In genomic region chr9:127763918-127764384, GRCh38 we compare ENCODE assay signal across 9 cellular contexts. TPM values are rescaled to one million over a fixed set of nuclear protein-coding genes. Genes with fewer than 3 reads are reported as not detected.
A peak's percentile ranks its signal among the peaks of the same experiment; 100 is the strongest.
DNase-seq lines count a peak whose midpoint lies in the region; ATAC-seq, FAIRE-seq and TF ChIP-seq lines count a peak whose summit lies in the region.
"Had no signal": no experiment of that assay in that cellular context is flagged by ENCODE, and none has a peak within 500 bp of the region (broad histone marks: within the 10 kb centered on the region; RNA-seq: fewer than 3 reads in every experiment).

No MANE protein-coding gene starts in this region.

- no peaks in the 10 kb centered on the region for H3K27me3 Mint-ChIP-seq in T-helper 1 cell treated with Interleukin-12 subunit alpha and Interleukin-12 subunit beta and Interleukin-4 antibody, amounts not matched to agents 30 μg/mL and 1 μg/mL, for 36 hours (ENCODE audit: low read depth)

- H3K9me3 ChIP-seq in pancreas = no peaks in the 10 kb centered on the region
- H3K9me3 ChIP-seq: ovary had no signal

- H3K36me3 ChIP-seq in pancreas = no peaks in the 10 kb centered on the region
- H3K36me3 ChIP-seq: ovary had no signal

- TF ChIP-seq CTCF in pancreas (IDR thresholded peaks at IDR 0.05) = no peak

- peak overlapping the region; percentile 49 for H3K27ac Mint-ChIP-seq in T-helper 1 cell treated with Interleukin-12 subunit alpha and Interleukin-12 subunit beta and Interleukin-4 antibody, amounts not matched to agents 30 μg/mL and 1 μg/mL, for 36 hours

- DNase-seq in NOMO-1 treated with DMSO at 0.1 percent for 48 hours (lab: John Stamatoyannopoulos, UW; ENCODE audit: unreplicated experiment) = peak; percentile 25
- DNase-seq in NOMO-1 (lab: John Stamatoyannopoulos, UW; ENCODE audit: unreplicated experiment in 2 of 2) = no peak
- DNase-seq in pancreas = peak in 1 of 6 donors; percentile 73
- DNase-seq in NCI-H2227 (lab: John Stamatoyannopoulos, UW; ENCODE audit: unreplicated experiment) = no peak

- no peaks in the 10 kb centered on the region for H3K27me3 ChIP-seq in pancreas
- H3K27me3 ChIP-seq: ovary had no signal

- no peaks in the 10 kb centered on the region for H3K4me1 ChIP-seq in pancreas

- no peak for FAIRE-seq in pancreas (lab: Jason Lieb, UNC)

- peaks cover 51% of the 10 kb centered on the region for H3K4me1 Mint-ChIP-seq in T-helper 1 cell treated with Interleukin-12 subunit alpha and Interleukin-12 subunit beta and Interleukin-4 antibody, amounts not matched to agents 30 μg/mL and 1 μg/mL, for 36 hours (ENCODE audit: low read depth)

- ATAC-seq in esophagus mucosa (peak; percentile 44), pancreas (peak; percentile 44 to 78 (median 63)), HG03139 (IDR thresholded peaks at IDR 0.05; ENCODE audit: unreplicated experiment) (no peak), GM19035 (IDR thresholded peaks at IDR 0.05; ENCODE audit: unreplicated experiment) (no peak)

- intact Hi-C loops in pancreas (cut with DNase I) = no loop called here

- no peak overlapping the region for H3K27ac ChIP-seq in pancreas
- H3K27ac ChIP-seq: ovary had no signal

- peaks cover 57% of the 10 kb centered on the region for H3K36me3 Mint-ChIP-seq in T-helper 1 cell treated with Interleukin-12 subunit alpha and Interleukin-12 subunit beta and Interleukin-4 antibody, amounts not matched to agents 30 μg/mL and 1 μg/mL, for 36 hours (ENCODE audit: low read depth)

- WGBS in pancreas, 2 donors = 44 to 59% methylated on average over 7 of the region's 7 CpGs

- no peak overlapping the region for H3K4me3 Mint-ChIP-seq in T-helper 1 cell treated with Interleukin-12 subunit alpha and Interleukin-12 subunit beta and Interleukin-4 antibody, amounts not matched to agents 30 μg/mL and 1 μg/mL, for 36 hours

- H3K4me3 ChIP-seq in pancreas = no peak overlapping the region
- H3K4me3 ChIP-seq: ovary had no signal

- H3K9me3 Mint-ChIP-seq in T-helper 1 cell treated with Interleukin-12 subunit alpha and Interleukin-12 subunit beta and Interleukin-4 antibody, amounts not matched to agents 30 μg/mL and 1 μg/mL, for 36 hours = no peaks in the 10 kb centered on the region

RNA-seq across cellular contexts. Expression of gene SH2D3C, which starts 14.5 kb away (rescaled TPM):
- total RNA-seq in esophagus mucosa (1.9 TPM), pancreas (1 to 10 TPM; 1.4 to 4.8 (median 1.8) TPM)
- polyA plus RNA-seq in pancreas = 1 to 10 TPM; 6.9 to 7.1 TPM

RNA-seq across cellular contexts. Expression of gene CDK9, which starts 21.9 kb away (rescaled TPM):
- total RNA-seq in esophagus mucosa (38.3 TPM), pancreas (10 to 100 TPM; 33.9 to 58.2 (median 43.9) TPM)
- polyA plus RNA-seq in pancreas = 100 to 1,000 TPM in 1 of 2 donors, 10 to 100 TPM in 1; 73.7 to 119 TPM

RNA-seq across cellular contexts. Expression of gene TOR2A, which starts 28.9 kb away (rescaled TPM):
- total RNA-seq in esophagus mucosa (9.5 TPM), pancreas (1 to 10 TPM; 4.2 to 9.0 (median 5.8) TPM)
- polyA plus RNA-seq in pancreas = 10 to 100 TPM; 10.1 to 17.5 TPM

RNA-seq across cellular contexts. Expression of gene FPGS, which starts 38.7 kb away (rescaled TPM):
- total RNA-seq in esophagus mucosa (28.3 TPM), pancreas (10 to 100 TPM; 27.0 to 41.3 (median 34.3) TPM)
- 10 to 100 TPM; 57.1 to 85.3 TPM for polyA plus RNA-seq in pancreas

RNA-seq across cellular contexts. Expression of gene TTC16, which starts 48.1 kb away (rescaled TPM):
- not detected for total RNA-seq in esophagus mucosa
- total RNA-seq in pancreas = under 1 TPM in 2 of 6 donors, not detected in 4; 0.03 to 0.09 TPM
- polyA plus RNA-seq in pancreas = under 1 TPM; 0.02 to 0.04 TPM

Comparison
In these comparisons a context has a peak if more than half of its experiments do, and no peak if none do; other contexts are left out.
1. ATAC-seq: peak in esophagus mucosa (single experiment) and pancreas (4 of 4); none in HG03139 (single experiment) and GM19035 (single experiment).